Comparison of ENCODE assay signal across 13 cellular contexts in genomic region chr15:29097168-29097567, GRCh38.
DNase-seq lines count a peak whose midpoint lies in the region; ATAC-seq and TF ChIP-seq lines count a peak whose summit lies in the region.
"Had no signal": no experiment of that assay in that cellular context is flagged by ENCODE, and none has a peak within 500 bp of the region (broad histone marks: within the 10 kb centered on the region; RNA-seq: fewer than 3 reads in every experiment).

No MANE protein-coding gene starts in this region.

- in situ Hi-C loops in ACHN (cut with HindIII; ENCODE audit: low pct_ligation_motif_present, low pct_unique_long_range_greater_than_20kb, low sequenced_read_pairs): no loop called here

- no peak overlapping the region for H3K4me2 ChIP-seq in osteoblast (ENCODE audit: insufficient read depth, low read length)

- H2AFZ ChIP-seq in osteoblast (ENCODE audit: low read length): no peak overlapping the region

- ATAC-seq in RWPE2 (ENCODE audit: low read depth): no peak
- no peak for ATAC-seq in GM19455 (IDR thresholded peaks at IDR 0.05; ENCODE audit: unreplicated experiment)
- ATAC-seq: CD8-positive, alpha-beta T cell had no signal

- no peaks in the 10 kb centered on the region for H3K79me2 ChIP-seq in osteoblast (ENCODE audit: insufficient read depth, low read length)

- DNase-seq in RWPE2 (ENCODE audit: low spot score) (peak; percentile 59), left kidney (ENCODE audit: low read depth, low spot score) (peak; percentile 15), osteoblast (ENCODE audit: insufficient read length, low spot score, missing footprints) (peak; percentile 75), ACHN (no peak), DMS 273 (lab: John Stamatoyannopoulos, UW; ENCODE audit: unreplicated experiment) (no peak)
- no peak for DNase-seq in activated CD8-positive, alpha-beta memory T cell treated with anti-CD3 and anti-CD28 coated beads for 24 hours
- DNase-seq: BE2C, COR-L47, DND-41, GDM1 had no signal

- no peak overlapping the region for H3K4me3 ChIP-seq in RWPE2 (ENCODE audit: severe bottlenecking)
- H3K4me3 ChIP-seq in osteoblast (ENCODE audit: insufficient read depth, low read length): no peak overlapping the region

- TF ChIP-seq CTCF in RWPE2 (IDR thresholded peaks at IDR 0.05; ENCODE audit: poor library complexity, severe bottlenecking): no peak
- no peak for TF ChIP-seq CTCF in osteoblast (IDR thresholded peaks at IDR 0.05; ENCODE audit: extremely low read depth, low read depth, low read length)

- H4K20me1 ChIP-seq in osteoblast (ENCODE audit: insufficient read depth, low read length): no peaks in the 10 kb centered on the region

- no peaks in the 10 kb centered on the region for H3K27me3 ChIP-seq in RWPE2 (ENCODE audit: insufficient read depth, poor library complexity, severe bottlenecking)
- H3K27me3 ChIP-seq in osteoblast (ENCODE audit: insufficient read depth, low read length): no peaks in the 10 kb centered on the region
- H3K27me3 ChIP-seq: BE2C had no signal

- H3K27ac ChIP-seq in RWPE2 (ENCODE audit: poor library complexity, severe bottlenecking) (no peak overlapping the region), osteoblast (ENCODE audit: low read depth, low read length) (no peak overlapping the region)
- H3K27ac ChIP-seq: C4-2B had no signal

- peaks cover 4% of the 10 kb centered on the region; the same call in 1 of the 2 replicates for H3K36me3 ChIP-seq in RWPE2 (ENCODE audit: low read depth)
- H3K36me3 ChIP-seq in osteoblast (ENCODE audit: insufficient read depth, low read length): no peaks in the 10 kb centered on the region
- H3K36me3 ChIP-seq: BE2C had no signal

- H3K4me1 ChIP-seq in RWPE2 (ENCODE audit: insufficient read depth, poor library complexity, severe bottlenecking) (no peaks in the 10 kb centered on the region), osteoblast (ENCODE audit: insufficient read depth, low read length) (no peaks in the 10 kb centered on the region)
- H3K4me1 ChIP-seq: BE2C had no signal

- H3K9me3 ChIP-seq in RWPE2 (ENCODE audit: severe bottlenecking) (no peaks in the 10 kb centered on the region), osteoblast (ENCODE audit: low read depth, low read length) (no peaks in the 10 kb centered on the region)
- H3K9me3 ChIP-seq: BE2C had no signal

Comparison
In these comparisons a context has a peak if more than half of its experiments do, and no peak if none do; other contexts are left out.
1. DNase-seq: peak in RWPE2 (single experiment), left kidney (single experiment) and osteoblast (single experiment); none in ACHN (single experiment), activated CD8-positive, alpha-beta memory T cell treated with anti-CD3 and anti-CD28 coated beads for 24 hours (single experiment) and DMS 273 (single experiment).